ENCODE assay signal across 9 cellular contexts in the genomic region with DNA sequence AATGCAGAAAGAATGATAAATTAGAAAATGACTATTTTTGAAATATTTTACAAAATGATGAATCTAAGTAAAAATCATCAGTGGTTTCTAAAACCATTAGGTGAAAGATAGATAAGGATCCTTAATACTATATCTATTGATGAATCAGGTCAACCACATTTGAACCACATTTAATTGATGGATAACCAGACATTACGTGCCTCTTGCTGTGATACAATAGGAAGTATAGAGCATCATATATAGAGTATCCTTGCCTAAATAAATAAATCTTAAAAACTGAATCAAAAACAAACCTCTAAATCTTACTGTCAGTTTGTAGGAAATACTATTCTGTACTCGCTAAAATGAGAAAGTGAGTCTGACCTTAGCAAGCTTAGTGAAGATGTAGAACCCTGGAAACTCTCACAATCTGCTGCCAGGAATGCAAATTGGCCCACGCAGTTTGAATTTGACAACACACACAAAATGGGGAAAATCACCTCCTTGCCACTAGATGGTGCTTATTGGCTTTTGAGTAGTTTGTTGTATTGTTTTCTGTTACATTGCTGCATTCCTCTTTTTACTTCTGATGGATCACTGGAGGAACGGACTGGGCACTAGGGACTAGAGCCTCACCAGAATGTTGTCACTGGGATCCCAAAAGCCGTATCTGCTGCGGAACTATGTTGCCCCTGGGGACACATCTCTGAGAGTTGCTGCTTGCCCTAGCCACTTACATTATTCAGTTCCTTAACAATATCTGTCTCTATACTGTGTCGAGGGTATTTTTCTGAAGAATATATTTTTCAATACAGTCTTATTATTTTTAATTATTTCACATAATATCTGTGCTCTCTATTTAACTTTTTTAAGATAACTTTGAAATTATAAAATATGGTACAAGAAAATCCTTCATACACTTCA. TPM values are rescaled to one million over a fixed set of nuclear protein-coding genes. Genes with fewer than 3 reads are reported as not detected.
DNase-seq lines count a peak whose midpoint lies in the region; ATAC-seq, FAIRE-seq and TF ChIP-seq lines count a peak whose summit lies in the region.
"Had no signal": no experiment of that assay in that cellular context is flagged by ENCODE, and none has a peak within 500 bp of the region (broad histone marks: within the 10 kb centered on the region; RNA-seq: fewer than 3 reads in every experiment).

No MANE protein-coding gene starts in this region.

- H3K9me3 Mint-ChIP-seq in activated naive CD8-positive, alpha-beta T cell treated with anti-CD3 and anti-CD28 coated beads, Interleukin-2, amount 10 ng/mL, durations not matched to agents 7 days and 5 days: peaks cover 3% of the 10 kb centered on the region

- peaks cover 1% of the 10 kb centered on the region for H3K36me3 Mint-ChIP-seq in activated naive CD8-positive, alpha-beta T cell treated with anti-CD3 and anti-CD28 coated beads, Interleukin-2, amount 10 ng/mL, durations not matched to agents 7 days and 5 days
- H3K36me3 Mint-ChIP-seq: activated naive CD8-positive, alpha-beta T cell had no signal

- no peak for TF ChIP-seq POLR2A in thyroid gland (IDR thresholded peaks at IDR 0.05)

- POLR2A ChIA-PET in activated naive CD8-positive, alpha-beta T cell treated with anti-CD3 and anti-CD28 coated beads, Interleukin-2, amount 10 ng/mL, durations not matched to agents 7 days and 5 days (lab: Charles Lee): no interaction called here

- H3K27me3 ChIP-seq in DOHH2 (ENCODE audit: control insufficient read depth, low read length) (no peaks in the 10 kb centered on the region), thyroid gland (no peaks in the 10 kb centered on the region)

- H3K4me1 ChIP-seq in DOHH2 (ENCODE audit: control insufficient read depth, low read length): peaks cover 2% of the 10 kb centered on the region; the same call in 1 of the 2 replicates
- H3K4me1 ChIP-seq in thyroid gland: no peaks in the 10 kb centered on the region

- intact Hi-C loops in thyroid gland (cut with DNase I): no loop called here

- peak; percentile 86 for ATAC-seq in HG03378 (IDR thresholded peaks at IDR 0.05; ENCODE audit: unreplicated experiment)
- ATAC-seq in activated naive CD8-positive, alpha-beta T cell treated with anti-CD3 and anti-CD28 coated beads, Interleukin-2, amount 10 ng/mL, durations not matched to agents 7 days and 5 days (ENCODE audit: low read depth): peak; percentile 39

- no peaks in the 10 kb centered on the region for H3K79me2 ChIP-seq in DOHH2 (ENCODE audit: control insufficient read depth, low read length)

- H3K9me3 ChIP-seq in DOHH2 (ENCODE audit: control insufficient read depth, insufficient read depth, low read length): no peaks in the 10 kb centered on the region
- H3K9me3 ChIP-seq in thyroid gland: no peaks in the 10 kb centered on the region

- no peaks in the 10 kb centered on the region for H4K20me1 ChIP-seq in DOHH2 (ENCODE audit: control insufficient read depth, insufficient read depth, low read depth, low read length)

- H3K27ac Mint-ChIP-seq in activated naive CD8-positive, alpha-beta T cell treated with anti-CD3 and anti-CD28 coated beads, Interleukin-2, amount 10 ng/mL, durations not matched to agents 7 days and 5 days: no peak overlapping the region
- H3K27ac Mint-ChIP-seq: activated naive CD8-positive, alpha-beta T cell had no signal

- no peaks in the 10 kb centered on the region for H3F3A ChIP-seq in DOHH2 (ENCODE audit: control insufficient read depth, insufficient read depth)

- H3K4me3 ChIP-seq in DOHH2 (ENCODE audit: low read length): no peak overlapping the region
- H3K4me3 ChIP-seq in thyroid gland (replicated peaks in 1 of 3): no peak overlapping the region

- H3K27ac ChIP-seq in DOHH2 (ENCODE audit: low read depth, low read length): no peak overlapping the region
- no peak overlapping the region for H3K27ac ChIP-seq in thyroid gland

- TF ChIP-seq CTCF in DOHH2 (IDR thresholded peaks at IDR 0.05; ENCODE audit: low read depth, low read length, poor library complexity, severe bottlenecking): peak; percentile 80
- peak in 5 of 6 experiments; percentile 18 to 52 (median 46) for TF ChIP-seq CTCF in thyroid gland (IDR thresholded peaks at IDR 0.05)

- WGBS in thyroid gland, 2 donors: 41 to 51% methylated on average over 7 of the region's 7 CpGs

- peak; percentile 70 for FAIRE-seq in islet of Langerhans (lab: Jason Lieb, UNC)

- peaks cover 4% of the 10 kb centered on the region for H3K4me1 Mint-ChIP-seq in activated naive CD8-positive, alpha-beta T cell treated with anti-CD3 and anti-CD28 coated beads, Interleukin-2, amount 10 ng/mL, durations not matched to agents 7 days and 5 days

- DNase-seq in GM19238 (ENCODE audit: insufficient read length, low spot score) (peak; percentile 16), NCI-H748 (lab: John Stamatoyannopoulos, UW; ENCODE audit: unreplicated experiment) (peak; percentile 50), thyroid gland (no peak)
- DNase-seq in activated naive CD8-positive, alpha-beta T cell treated with anti-CD3 and anti-CD28 coated beads, Interleukin-2, amount 10 ng/mL, durations not matched to agents 7 days and 5 days: no peak
- no peak for DNase-seq in effector CD4-positive, alpha-beta T cell

- H3K27me3 Mint-ChIP-seq in activated naive CD8-positive, alpha-beta T cell treated with anti-CD3 and anti-CD28 coated beads, Interleukin-2, amount 10 ng/mL, durations not matched to agents 7 days and 5 days: no peaks in the 10 kb centered on the region
- H3K27me3 Mint-ChIP-seq: activated naive CD8-positive, alpha-beta T cell had no signal

- no peak overlapping the region for H3K4me3 Mint-ChIP-seq in activated naive CD8-positive, alpha-beta T cell treated with anti-CD3 and anti-CD28 coated beads, Interleukin-2, amount 10 ng/mL, durations not matched to agents 7 days and 5 days
- H3K4me3 Mint-ChIP-seq: activated naive CD8-positive, alpha-beta T cell had no signal

- H3K4me2 ChIP-seq in DOHH2 (ENCODE audit: low read length): peak overlapping the region; percentile 22; the same call in 1 of the 2 replicates

- H3K9me2 ChIP-seq in DOHH2 (replicated peaks; ENCODE audit: control insufficient read depth, low read length): no peaks in the 10 kb centered on the region

- H3K36me3 ChIP-seq in DOHH2 (ENCODE audit: control insufficient read depth, low read length): no peaks in the 10 kb centered on the region
- no peaks in the 10 kb centered on the region for H3K36me3 ChIP-seq in thyroid gland

RNA-seq across cellular contexts. Expression of a gene that starts 25.4 kb away (rescaled TPM):
- 10 to 100 TPM; 63.7 to 66.1 TPM for total RNA-seq in activated naive CD8-positive, alpha-beta T cell treated with anti-CD3 and anti-CD28 coated beads, Interleukin-2, amount 10 ng/mL, durations not matched to agents 7 days and 5 days
- 100 to 1,000 TPM in 1 of 4 donors, 10 to 100 TPM in 3; 40.8 to 191 (median 82.5) TPM for total RNA-seq in thyroid gland

RNA-seq across cellular contexts. Expression of a gene that starts 46.3 kb away (rescaled TPM):
- total RNA-seq in activated naive CD8-positive, alpha-beta T cell treated with anti-CD3 and anti-CD28 coated beads, Interleukin-2, amount 10 ng/mL, durations not matched to agents 7 days and 5 days: 1 to 10 TPM; 4.2 TPM
- total RNA-seq in thyroid gland: 10 to 100 TPM in 1 of 4 donors, 1 to 10 TPM in 3; 3.6 to 12.7 (median 3.9) TPM

Comparison
In these comparisons a context has a peak if more than half of its experiments do, and no peak if none do; other contexts are left out.
1. DNase-seq: peak in GM19238 (single experiment) and NCI-H748 (single experiment); none in activated naive CD8-positive, alpha-beta T cell treated with anti-CD3 and anti-CD28 coated beads, Interleukin-2, amount 10 ng/mL, durations not matched to agents 7 days and 5 days (single experiment), thyroid gland (0 of 2) and effector CD4-positive, alpha-beta T cell (single experiment).